ENCODE assay signal across 17 cellular contexts in the genomic region with DNA sequence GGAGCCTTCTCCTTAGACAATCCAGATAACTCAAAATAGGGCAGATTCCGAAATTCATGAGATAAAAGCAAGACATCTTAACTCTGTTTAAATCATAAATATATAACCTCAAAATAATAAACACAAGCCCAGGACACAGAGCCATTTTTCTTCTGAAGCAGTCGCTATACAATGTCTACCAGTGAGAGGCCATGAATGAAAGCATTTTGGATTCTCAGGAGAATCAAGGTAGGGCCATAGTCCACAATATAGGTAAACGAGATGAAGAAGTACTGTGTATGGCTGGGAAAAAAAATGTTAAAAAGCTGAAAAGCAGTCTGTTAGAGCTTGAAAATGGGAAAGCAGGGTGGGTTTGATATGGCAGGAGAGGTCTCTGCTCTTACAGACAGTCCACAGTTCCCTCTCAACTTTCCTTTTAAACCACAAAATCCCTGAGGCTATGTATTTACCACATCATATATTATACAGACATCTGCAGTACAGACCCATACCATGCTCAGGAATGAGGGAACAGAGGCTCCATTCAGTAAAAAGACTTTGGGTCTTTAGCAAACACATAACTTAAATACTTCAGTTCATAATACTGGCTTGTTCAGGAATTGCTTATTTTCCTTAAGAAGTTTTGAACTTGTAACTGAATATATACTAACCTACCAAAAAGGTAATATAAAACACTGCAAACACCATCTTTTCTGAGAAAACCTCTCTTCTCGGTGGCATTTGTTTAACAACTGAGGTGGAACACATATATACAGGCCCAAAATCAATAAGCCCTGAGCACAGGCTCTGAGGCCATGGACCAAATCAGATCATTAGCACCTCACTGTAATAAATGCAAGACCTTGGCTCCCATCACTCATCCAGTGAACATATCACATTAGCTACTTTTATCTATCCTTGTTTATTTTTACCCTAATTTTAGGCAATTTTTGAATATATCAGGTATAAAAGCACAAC.
DNase-seq lines count a peak whose midpoint lies in the region; ATAC-seq lines count a peak whose summit lies in the region.
"Had no signal": no experiment of that assay in that cellular context is flagged by ENCODE, and none has a peak within 500 bp of the region (broad histone marks: within the 10 kb centered on the region; RNA-seq: fewer than 3 reads in every experiment).

No MANE protein-coding gene starts in this region.

- DNase-seq in SJCRH30 = peak; percentile 46 to 86
- peak; percentile 99 for DNase-seq in foreskin melanocyte
- DNase-seq in DMS79 (lab: John Stamatoyannopoulos, UW) = no peak
- DNase-seq in DMS 273 treated with DMSO at 0.1 percent for 48 hours (lab: John Stamatoyannopoulos, UW) = no peak
- DNase-seq: activated CD4-positive, CD25-positive, alpha-beta regulatory T cell; activated gamma-delta T cell; effector memory CD4-positive, alpha-beta T cell; NCI-H2171 treated with DMSO at 0.1 percent for 48 hours; NCI-H774; RPMI8226; T-helper 2 cell had no signal

- no peaks in the 10 kb centered on the region for H3K27me3 ChIP-seq in BLaER1
- H3K27me3 ChIP-seq in SJCRH30 = no peaks in the 10 kb centered on the region
- H3K27me3 ChIP-seq in rectal smooth muscle tissue (ENCODE audit: control insufficient read depth, insufficient read depth, low read length) = no peaks in the 10 kb centered on the region
- H3K27me3 ChIP-seq: neutrophil had no signal

- no peak for ATAC-seq in GM19467 (IDR thresholded peaks at IDR 0.05; ENCODE audit: unreplicated experiment)
- ATAC-seq in HG03196 (IDR thresholded peaks at IDR 0.05; ENCODE audit: unreplicated experiment) = no peak
- ATAC-seq: stimulated activated effector memory CD8-positive, alpha-beta T cell treated with anti-CD3 and anti-CD28 coated beads, Interleukin-12 subunit alpha, Interleukin-12 subunit beta, amount 100 ng/mL, for 72 hours had no signal

- H3K9me3 ChIP-seq in BLaER1 (no peaks in the 10 kb centered on the region), SJCRH30 (replicated peaks) (no peaks in the 10 kb centered on the region)
- H3K9me3 ChIP-seq: neutrophil had no signal

- H3K4me3 ChIP-seq in BLaER1 (no peak overlapping the region), SJCRH30 (peak overlapping the region; percentile 25), rectal smooth muscle tissue (ENCODE audit: low read length) (no peak overlapping the region)

- H3K4me1 ChIP-seq in BLaER1 (peaks cover 44% of the 10 kb centered on the region), SJCRH30 (peaks cover 18% of the 10 kb centered on the region), rectal smooth muscle tissue (ENCODE audit: control insufficient read depth, insufficient read depth, low read length) (peaks cover 64% of the 10 kb centered on the region)

- no peaks in the 10 kb centered on the region for H3K36me3 ChIP-seq in BLaER1
- no peaks in the 10 kb centered on the region for H3K36me3 ChIP-seq in SJCRH30
- no peaks in the 10 kb centered on the region for H3K36me3 ChIP-seq in rectal smooth muscle tissue (ENCODE audit: control insufficient read depth, insufficient read depth, low read length)
- H3K36me3 ChIP-seq: neutrophil had no signal

- no peak overlapping the region for H3K9ac ChIP-seq in BLaER1
- no peak overlapping the region for H3K9ac ChIP-seq in rectal smooth muscle tissue (ENCODE audit: low read length)

- peak overlapping the region; percentile 33 for H3K4me2 ChIP-seq in BLaER1

- H3K27ac ChIP-seq in BLaER1 = no peak overlapping the region
- H3K27ac ChIP-seq in SJCRH30 = peak overlapping the region; percentile 80
- peak overlapping the region; percentile 88 for H3K27ac ChIP-seq in rectal smooth muscle tissue (ENCODE audit: low read depth, low read length)
- H3K27ac ChIP-seq: neutrophil had no signal

- H4K20me1 ChIP-seq in BLaER1 = no peaks in the 10 kb centered on the region

Comparison
In these comparisons a context has a peak if more than half of its experiments do, and no peak if none do; other contexts are left out.
1. DNase-seq: peak in SJCRH30 (2 of 2) and foreskin melanocyte (single experiment); none in DMS79 (single experiment) and DMS 273 treated with DMSO at 0.1 percent for 48 hours (single experiment).